ENCODE assay signal across 21 cellular contexts in genomic region chr11:47867821-47868220, GRCh38.
"Had no signal": no experiment of that assay in that cellular context is flagged by ENCODE, and none has a peak within 500 bp of the region (broad histone marks: within the 10 kb centered on the region; RNA-seq: fewer than 3 reads in every experiment).

No MANE protein-coding gene starts in this region.

- H3K27ac Mint-ChIP-seq: activated naive CD4-positive, alpha-beta T cell treated with anti-CD3 and anti-CD28 coated beads, Interleukin-2, amount 50 U/mL, for 72 hours; activated T-cell treated with anti-CD3 and anti-CD28 coated beads, Interleukin-2, amount 50 U/mL, for 72 hours; brain; nephron; stimulated activated effector memory CD8-positive, alpha-beta T cell treated with anti-CD3 and anti-CD28 coated beads, Interleukin-12 subunit alpha, Interleukin-12 subunit beta, amount 100 ng/mL, for 72 hours; stimulated activated naive CD8-positive, alpha-beta T cell treated with anti-CD3 and anti-CD28 coated beads, Interleukin-15, Interleukin-2, amounts not matched to agents 100 ng/mL and 50 ng/mL, for 24 hours; type B pancreatic cell had no signal

- H3K9me3 Mint-ChIP-seq: activated naive CD4-positive, alpha-beta T cell treated with anti-CD3 and anti-CD28 coated beads, Interleukin-2, amount 50 U/mL, for 72 hours; activated T-cell treated with anti-CD3 and anti-CD28 coated beads, Interleukin-2, amount 50 U/mL, for 72 hours; stimulated activated effector memory CD8-positive, alpha-beta T cell treated with anti-CD3 and anti-CD28 coated beads, Interleukin-12 subunit alpha, Interleukin-12 subunit beta, amount 100 ng/mL, for 72 hours; stimulated activated naive CD8-positive, alpha-beta T cell treated with anti-CD3 and anti-CD28 coated beads, Interleukin-15, Interleukin-2, amounts not matched to agents 100 ng/mL and 50 ng/mL, for 24 hours had no signal

- H3K4me3 Mint-ChIP-seq: activated T-cell treated with anti-CD3 and anti-CD28 coated beads, Interleukin-2, amount 50 U/mL, for 72 hours; brain; nephron; stimulated activated effector memory CD8-positive, alpha-beta T cell treated with anti-CD3 and anti-CD28 coated beads, Interleukin-12 subunit alpha, Interleukin-12 subunit beta, amount 100 ng/mL, for 72 hours; stimulated activated naive CD8-positive, alpha-beta T cell treated with anti-CD3 and anti-CD28 coated beads, Interleukin-15, Interleukin-2, amounts not matched to agents 100 ng/mL and 50 ng/mL, for 24 hours; type B pancreatic cell had no signal

- DNase-seq: activated CD4-positive, alpha-beta T cell treated with anti-CD3 and anti-CD28 coated beads for 4 hours; activated CD4-positive, alpha-beta T cell treated with anti-CD3 and anti-CD28 coated beads, Interleukin-2, amount 50 U/mL, for 4 hours; activated naive CD4-positive, alpha-beta T cell; activated T-cell treated with anti-CD3 and anti-CD28 coated beads for 4 hours; activated T-cell treated with anti-CD3 and anti-CD28 coated beads, Interleukin-2, amount 50 U/mL, for 72 hours; aorta; gastrocnemius medialis; hippocampal formation; left cardiac atrium; left ventricle myocardium superior; posterior cingulate gyrus; right lobe of liver; stimulated activated CD4-positive, alpha-beta T cell treated with anti-CD3 and anti-CD28 coated beads, Interleukin-4, amount 100 ng/mL, for 24 hours; substantia nigra; uterus had no signal

- H3K36me3 Mint-ChIP-seq: activated naive CD4-positive, alpha-beta T cell treated with anti-CD3 and anti-CD28 coated beads, Interleukin-2, amount 50 U/mL, for 72 hours; brain; stimulated activated effector memory CD8-positive, alpha-beta T cell treated with anti-CD3 and anti-CD28 coated beads, Interleukin-12 subunit alpha, Interleukin-12 subunit beta, amount 100 ng/mL, for 72 hours; type B pancreatic cell had no signal

- H3K27me3 Mint-ChIP-seq: stimulated activated naive CD8-positive, alpha-beta T cell treated with anti-CD3 and anti-CD28 coated beads, Interleukin-15, Interleukin-2, amounts not matched to agents 100 ng/mL and 50 ng/mL, for 24 hours; type B pancreatic cell had no signal

- ATAC-seq: activated naive CD4-positive, alpha-beta T cell treated with anti-CD3 and anti-CD28 coated beads, Interleukin-2, amount 50 U/mL, for 72 hours; activated T-cell treated with anti-CD3 and anti-CD28 coated beads, Interleukin-2, amount 50 U/mL, for 72 hours; gastrocnemius medialis; left cardiac atrium; left ventricle myocardium superior; right lobe of liver; stimulated activated effector memory CD8-positive, alpha-beta T cell treated with anti-CD3 and anti-CD28 coated beads, Interleukin-12 subunit alpha, Interleukin-12 subunit beta, amount 100 ng/mL, for 72 hours had no signal
